ENCODE assay signal across 23 cellular contexts in genomic region chrX:129659137-129659536, GRCh38.
"Had no signal": no experiment of that assay in that cellular context is flagged by ENCODE, and none has a peak within 500 bp of the region (broad histone marks: within the 10 kb centered on the region; RNA-seq: fewer than 3 reads in every experiment).

No MANE protein-coding gene starts in this region.

- H3K79me2 ChIP-seq: hepatocyte had no signal

- H3K4me2 ChIP-seq: hepatocyte had no signal

- H3K4me3 ChIP-seq: hepatocyte, left ventricle myocardium inferior, spleen, tibial nerve had no signal

- H3K27me3 ChIP-seq: hepatocyte had no signal

- DNase-seq: activated CD4-positive, alpha-beta memory T cell treated with anti-CD3 and anti-CD28 coated beads, Interleukin-2, amount 10 ng/mL, durations not matched to agents 7 days and 5 days; activated CD4-positive, alpha-beta T cell treated with anti-CD3 and anti-CD28 coated beads for 4 hours; activated CD4-positive, CD25-positive, alpha-beta regulatory T cell; activated gamma-delta T cell; activated naive CD4-positive, alpha-beta T cell treated with anti-CD3 and anti-CD28 coated beads, Interleukin-2, amount 50 U/mL, for 16 hours; anterior cingulate cortex; caudate nucleus; effector CD8-positive, alpha-beta T cell; foreskin melanocyte; left ventricle myocardium inferior; mammary epithelial cell; midbrain; spleen; stimulated activated CD4-positive, alpha-beta T cell treated with anti-CD3 and anti-CD28 coated beads, Interleukin-4, amount 100 ng/mL, for 1 hour; stimulated activated naive CD8-positive, alpha-beta T cell treated with anti-CD3 and anti-CD28 coated beads, Interleukin-15, Interleukin-2, amounts not matched to agents 100 U/mL and 50 U/mL, for 24 hours; T-helper 9 cell had no signal

- ATAC-seq: natural killer cell treated with Interleukin-12 subunit alpha and Interleukin-12 subunit beta and Interleukin-15 and Interleukin-18, amount 100 ng/mL, for 72 hours; stimulated activated naive CD8-positive, alpha-beta T cell treated with anti-CD3 and anti-CD28 coated beads, Interleukin-15, Interleukin-2, amounts not matched to agents 100 U/mL and 50 U/mL, for 24 hours had no signal

- H3K9me3 ChIP-seq: left ventricle myocardium inferior, spleen, tibial nerve had no signal

- H3K27ac Mint-ChIP-seq: activated CD4-positive, alpha-beta memory T cell treated with anti-CD3 and anti-CD28 coated beads, Interleukin-2, amount 10 ng/mL, durations not matched to agents 7 days and 5 days; activated T-helper 1 cell treated with anti-CD3 and anti-CD28 coated beads, Interleukin-12 subunit alpha, Interleukin-12 subunit beta, Interleukin-2, Interleukin-4 antibody, amounts not matched to agents 30 ng/mL and 10 ng/mL and 1 ng/mL, durations not matched to agents 14 hours and 24 hours and 36 hours; brain; dendritic cell treated with granulocyte-macrophage colony-stimulating factor and Interleukin-4, amounts not matched to agents 40 ng/mL and 50 ng/mL, for 4 days; natural killer cell treated with Interleukin-12 subunit alpha and Interleukin-12 subunit beta and Interleukin-15 and Interleukin-18, amount 100 ng/mL, for 72 hours; progenitor cell of endocrine pancreas had no signal

- H3K36me3 ChIP-seq: left ventricle myocardium inferior, spleen, tibial nerve had no signal

- H3K9me3 Mint-ChIP-seq: activated CD4-positive, alpha-beta memory T cell treated with anti-CD3 and anti-CD28 coated beads, Interleukin-2, amount 10 ng/mL, durations not matched to agents 7 days and 5 days; activated T-helper 1 cell treated with anti-CD3 and anti-CD28 coated beads, Interleukin-12 subunit alpha, Interleukin-12 subunit beta, Interleukin-2, Interleukin-4 antibody, amounts not matched to agents 30 ng/mL and 10 ng/mL and 1 ng/mL, durations not matched to agents 14 hours and 24 hours and 36 hours; dendritic cell treated with granulocyte-macrophage colony-stimulating factor and Interleukin-4, amounts not matched to agents 40 ng/mL and 50 ng/mL, for 4 days; natural killer cell treated with Interleukin-12 subunit alpha and Interleukin-12 subunit beta and Interleukin-15 and Interleukin-18, amount 100 ng/mL, for 72 hours had no signal

- H3K4me3 Mint-ChIP-seq: activated CD4-positive, alpha-beta memory T cell treated with anti-CD3 and anti-CD28 coated beads, Interleukin-2, amount 10 ng/mL, durations not matched to agents 7 days and 5 days; activated T-helper 1 cell treated with anti-CD3 and anti-CD28 coated beads, Interleukin-12 subunit alpha, Interleukin-12 subunit beta, Interleukin-2, Interleukin-4 antibody, amounts not matched to agents 30 ng/mL and 10 ng/mL and 1 ng/mL, durations not matched to agents 14 hours and 24 hours and 36 hours; brain; dendritic cell treated with granulocyte-macrophage colony-stimulating factor and Interleukin-4, amounts not matched to agents 40 ng/mL and 50 ng/mL, for 4 days; natural killer cell treated with Interleukin-12 subunit alpha and Interleukin-12 subunit beta and Interleukin-15 and Interleukin-18, amount 100 ng/mL, for 72 hours had no signal

- H3K27ac ChIP-seq: hepatocyte, left ventricle myocardium inferior, spleen, tibial nerve had no signal

- H2AFZ ChIP-seq: hepatocyte had no signal

- H3K36me3 Mint-ChIP-seq: brain; natural killer cell treated with Interleukin-12 subunit alpha and Interleukin-12 subunit beta and Interleukin-15 and Interleukin-18, amount 100 ng/mL, for 72 hours had no signal
